14 cellular contexts compared by ENCODE assay signal in genomic region chr15:95485367-95485766, GRCh38.
DNase-seq lines count a peak whose midpoint lies in the region; ATAC-seq and TF ChIP-seq lines count a peak whose summit lies in the region.
"Had no signal": no experiment of that assay in that cellular context is flagged by ENCODE, and none has a peak within 500 bp of the region (broad histone marks: within the 10 kb centered on the region; RNA-seq: fewer than 3 reads in every experiment).

No MANE protein-coding gene starts in this region.

- H3K36me3 ChIP-seq in HEK293 (ENCODE audit: control insufficient read depth in 2 of 2, insufficient read depth in 1 of 2, low read length in 2 of 2) = no peaks in the 10 kb centered on the region
- H3K36me3 ChIP-seq: BE2C, HAP-1 had no signal

- intact Hi-C loops in activated T-helper 1 cell treated with anti-CD3 and anti-CD28 coated beads, Interleukin-12 subunit alpha, Interleukin-12 subunit beta, Interleukin-2, Interleukin-4 antibody, amounts not matched to agents 30 ng/mL and 10 ng/mL and 1 ng/mL, durations not matched to agents 14 hours and 24 hours and 36 hours (cut with micrococcal nuclease) = no loop called here

- H3K4me1 ChIP-seq in HEK293 (ENCODE audit: control insufficient read depth, insufficient read depth, low read length) = no peaks in the 10 kb centered on the region
- H3K4me1 ChIP-seq: BE2C, HAP-1 had no signal

- peak overlapping the region; percentile 6 for H3K27ac Mint-ChIP-seq in activated T-helper 1 cell treated with anti-CD3 and anti-CD28 coated beads, Interleukin-12 subunit alpha, Interleukin-12 subunit beta, Interleukin-2, Interleukin-4 antibody, amounts not matched to agents 30 ng/mL and 10 ng/mL and 1 ng/mL, durations not matched to agents 14 hours and 24 hours and 36 hours
- H3K27ac Mint-ChIP-seq: CD4-positive, alpha-beta memory T cell; HFFc6 had no signal

- POLR2A ChIA-PET in HEK293 (lab: Yijun Ruan, JAX) = no interaction called here

- peak; percentile 81 for DNase-seq in NCI-H226
- no peak for DNase-seq in activated T-helper 1 cell treated with anti-CD3 and anti-CD28 coated beads, Interleukin-12 subunit alpha, Interleukin-12 subunit beta, Interleukin-2, Interleukin-4 antibody, amounts not matched to agents 30 ng/mL and 10 ng/mL and 1 ng/mL, durations not matched to agents 14 hours and 24 hours and 36 hours (ENCODE audit: low spot score)
- peak; percentile 11 for DNase-seq in fibroblast of pulmonary artery (ENCODE audit: low read depth)
- no peak for DNase-seq in GM20000 (ENCODE audit: low spot score)
- no peak for DNase-seq in hypothalamus (lab: John Stamatoyannopoulos, UW)
- DNase-seq: BE2C; CD4-positive, alpha-beta memory T cell; DMS79; HFFc6; IMR-90 had no signal

- CTCF ChIA-PET in HEK293 (lab: Yijun Ruan, JAX) = no interaction called here

- H3K4me3 ChIP-seq in HEK293 (ENCODE audit: low read depth, low read length) (no peak overlapping the region), fibroblast of pulmonary artery (replicated peaks; ENCODE audit: low read depth, low read length) (no peak overlapping the region)
- H3K4me3 ChIP-seq: HAP-1 had no signal

- H3K4me1 Mint-ChIP-seq in activated T-helper 1 cell treated with anti-CD3 and anti-CD28 coated beads, Interleukin-12 subunit alpha, Interleukin-12 subunit beta, Interleukin-2, Interleukin-4 antibody, amounts not matched to agents 30 ng/mL and 10 ng/mL and 1 ng/mL, durations not matched to agents 14 hours and 24 hours and 36 hours (ENCODE audit: low read depth) = peaks cover 9% of the 10 kb centered on the region
- H3K4me1 Mint-ChIP-seq: CD4-positive, alpha-beta memory T cell had no signal

- no peak for ATAC-seq in GM18861 (IDR thresholded peaks at IDR 0.05; ENCODE audit: unreplicated experiment)

- H3K9me3 Mint-ChIP-seq in activated T-helper 1 cell treated with anti-CD3 and anti-CD28 coated beads, Interleukin-12 subunit alpha, Interleukin-12 subunit beta, Interleukin-2, Interleukin-4 antibody, amounts not matched to agents 30 ng/mL and 10 ng/mL and 1 ng/mL, durations not matched to agents 14 hours and 24 hours and 36 hours = peaks cover 12% of the 10 kb centered on the region
- H3K9me3 Mint-ChIP-seq: HFFc6 had no signal

- no peaks in the 10 kb centered on the region for H3K9me3 ChIP-seq in HEK293 (ENCODE audit: control insufficient read depth, insufficient read depth, low read depth, low read length)
- H3K9me3 ChIP-seq: BE2C, HAP-1 had no signal

- H3K27me3 Mint-ChIP-seq in activated T-helper 1 cell treated with anti-CD3 and anti-CD28 coated beads, Interleukin-12 subunit alpha, Interleukin-12 subunit beta, Interleukin-2, Interleukin-4 antibody, amounts not matched to agents 30 ng/mL and 10 ng/mL and 1 ng/mL, durations not matched to agents 14 hours and 24 hours and 36 hours (ENCODE audit: insufficient read depth) = no peaks in the 10 kb centered on the region
- H3K27me3 Mint-ChIP-seq: CD4-positive, alpha-beta memory T cell had no signal

- TF ChIP-seq CTCF in HEK293 (tag by site-specific recombination; IDR thresholded peaks at IDR 0.05) (no peak), fibroblast of pulmonary artery (IDR thresholded peaks at IDR 0.05; ENCODE audit: low read length, missing control alignments) (no peak), GM20000 (IDR thresholded peaks at IDR 0.05; ENCODE audit: extremely low read depth, missing control alignments) (no peak)

- H3K27ac ChIP-seq in HEK293 (ENCODE audit: extremely low read depth, low read depth, low read length) = no peak overlapping the region
- H3K27ac ChIP-seq: C4-2B had no signal

- no peak overlapping the region for H3K4me3 Mint-ChIP-seq in activated T-helper 1 cell treated with anti-CD3 and anti-CD28 coated beads, Interleukin-12 subunit alpha, Interleukin-12 subunit beta, Interleukin-2, Interleukin-4 antibody, amounts not matched to agents 30 ng/mL and 10 ng/mL and 1 ng/mL, durations not matched to agents 14 hours and 24 hours and 36 hours
- H3K4me3 Mint-ChIP-seq: CD4-positive, alpha-beta memory T cell; HFFc6 had no signal

- no peaks in the 10 kb centered on the region for H3K36me3 Mint-ChIP-seq in activated T-helper 1 cell treated with anti-CD3 and anti-CD28 coated beads, Interleukin-12 subunit alpha, Interleukin-12 subunit beta, Interleukin-2, Interleukin-4 antibody, amounts not matched to agents 30 ng/mL and 10 ng/mL and 1 ng/mL, durations not matched to agents 14 hours and 24 hours and 36 hours (ENCODE audit: low read depth)
- H3K36me3 Mint-ChIP-seq: CD4-positive, alpha-beta memory T cell had no signal

TF ChIP-seq in HEK293, 187 proteins besides CTCF, POLR2A, EP300 and RAD21:
- TF ChIP-seq ZNF707 (tag by site-specific recombination; IDR thresholded peaks at IDR 0.05) = no peak
- peak; percentile 56; the same call in 1 of the 2 replicates for TF ChIP-seq ATF2 (tag by site-specific recombination; IDR thresholded peaks at IDR 0.05; ENCODE audit: low read depth)
- no peak for TF ChIP-seq PRDM2 (tag by site-specific recombination; IDR thresholded peaks at IDR 0.05; ENCODE audit: borderline replicate concordance)
- no peak for TF ChIP-seq ZNF157 (tag by site-specific recombination; IDR thresholded peaks at IDR 0.05)

Comparison
In these comparisons a context has a peak if more than half of its experiments do, and no peak if none do; other contexts are left out.
1. DNase-seq: peak in NCI-H226 (single experiment) and fibroblast of pulmonary artery (single experiment); none in activated T-helper 1 cell treated with anti-CD3 and anti-CD28 coated beads, Interleukin-12 subunit alpha, Interleukin-12 subunit beta, Interleukin-2, Interleukin-4 antibody, amounts not matched to agents 30 ng/mL and 10 ng/mL and 1 ng/mL, durations not matched to agents 14 hours and 24 hours and 36 hours (single experiment), GM20000 (single experiment) and hypothalamus (0 of 51).